In the genomic region with DNA sequence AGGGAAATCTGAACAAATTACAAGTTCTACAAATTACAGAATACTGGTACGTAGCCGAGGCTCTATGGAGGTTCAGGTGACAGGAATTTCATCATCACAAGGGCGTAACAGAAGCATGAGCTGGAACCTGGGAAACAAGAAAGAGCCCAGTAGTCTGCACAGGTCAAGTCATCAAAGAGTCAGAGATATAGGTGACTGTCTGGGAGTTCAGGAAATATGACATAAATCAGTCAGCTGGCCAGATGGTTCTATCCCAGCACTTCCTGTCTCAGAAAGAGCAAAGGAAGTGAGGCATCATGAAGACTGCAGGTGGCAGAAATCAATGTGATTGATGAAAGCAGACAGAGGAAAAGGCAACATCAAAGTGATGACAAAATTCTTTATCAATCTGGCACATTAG, we compare ENCODE assay signal across 1 cellular context.
TF ChIP-seq lines count a peak whose summit lies in the region.

No MANE protein-coding gene starts in this region.

TF ChIP-seq in IMR-90, 13 proteins besides CTCF, POLR2A, EP300 and RAD21 (continued from another document):
- TF ChIP-seq BHLHE40 (IDR thresholded peaks at IDR 0.05; ENCODE audit: low read depth, low read length) (no peak), CHD1 (IDR thresholded peaks at IDR 0.05; ENCODE audit: low read depth, low read length) (no peak), SMC3 (IDR thresholded peaks at IDR 0.05; ENCODE audit: low read depth, low read length) (no peak), MAFK (IDR thresholded peaks at IDR 0.05; ENCODE audit: low read depth, low read length) (no peak), USF2 (IDR thresholded peaks at IDR 0.05; ENCODE audit: low read depth, low read length) (no peak), MAZ (IDR thresholded peaks at IDR 0.05; ENCODE audit: borderline replicate concordance, low read depth, low read length) (no peak)
